Comparison of ENCODE assay signal across 8 cellular contexts in the genomic region with DNA sequence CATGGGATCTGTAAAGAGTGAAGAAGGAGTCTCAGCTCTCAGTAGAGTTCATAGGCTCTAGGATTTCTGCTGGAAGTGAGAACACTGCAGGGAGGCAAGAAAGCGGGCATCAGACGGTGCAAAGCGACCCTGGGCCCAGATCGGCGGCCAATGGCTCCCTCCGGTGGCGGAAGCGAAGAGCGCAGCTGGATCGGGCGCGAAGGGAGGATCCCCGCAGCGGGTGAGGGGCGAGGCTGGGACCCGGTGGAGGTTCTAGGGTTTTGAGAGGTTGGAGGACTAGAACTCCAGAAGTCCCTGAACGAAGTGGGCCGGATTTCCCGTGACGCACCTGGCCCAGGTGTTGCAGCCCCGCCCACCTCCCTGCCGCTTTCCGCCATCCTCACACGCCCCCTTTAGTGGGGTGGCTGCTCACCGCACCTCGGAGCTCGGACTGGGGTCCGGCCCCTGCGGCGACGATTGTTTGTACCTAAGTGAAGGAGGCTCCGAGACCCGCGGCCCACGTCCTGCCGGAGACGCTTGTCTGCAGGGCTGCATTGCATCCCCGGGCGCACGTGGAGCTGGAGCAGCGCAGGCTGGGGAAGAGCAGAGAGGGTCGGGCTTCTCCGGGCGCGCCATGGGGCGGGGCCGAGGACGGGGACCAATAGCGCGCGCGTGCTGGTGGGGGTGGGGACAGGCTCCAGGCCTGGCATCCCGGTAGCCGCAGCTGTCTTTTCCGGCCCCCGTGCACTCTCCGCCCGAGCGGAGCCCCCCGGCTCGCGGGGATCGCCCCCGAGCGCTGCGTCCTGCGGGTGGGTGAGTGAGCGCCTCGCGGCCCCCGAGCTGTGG. TPM values are rescaled to one million over a fixed set of nuclear protein-coding genes. Genes with fewer than 3 reads are reported as not detected.
DNase-seq lines count a peak whose midpoint lies in the region; ATAC-seq and TF ChIP-seq lines count a peak whose summit lies in the region.

A gene with protein sequence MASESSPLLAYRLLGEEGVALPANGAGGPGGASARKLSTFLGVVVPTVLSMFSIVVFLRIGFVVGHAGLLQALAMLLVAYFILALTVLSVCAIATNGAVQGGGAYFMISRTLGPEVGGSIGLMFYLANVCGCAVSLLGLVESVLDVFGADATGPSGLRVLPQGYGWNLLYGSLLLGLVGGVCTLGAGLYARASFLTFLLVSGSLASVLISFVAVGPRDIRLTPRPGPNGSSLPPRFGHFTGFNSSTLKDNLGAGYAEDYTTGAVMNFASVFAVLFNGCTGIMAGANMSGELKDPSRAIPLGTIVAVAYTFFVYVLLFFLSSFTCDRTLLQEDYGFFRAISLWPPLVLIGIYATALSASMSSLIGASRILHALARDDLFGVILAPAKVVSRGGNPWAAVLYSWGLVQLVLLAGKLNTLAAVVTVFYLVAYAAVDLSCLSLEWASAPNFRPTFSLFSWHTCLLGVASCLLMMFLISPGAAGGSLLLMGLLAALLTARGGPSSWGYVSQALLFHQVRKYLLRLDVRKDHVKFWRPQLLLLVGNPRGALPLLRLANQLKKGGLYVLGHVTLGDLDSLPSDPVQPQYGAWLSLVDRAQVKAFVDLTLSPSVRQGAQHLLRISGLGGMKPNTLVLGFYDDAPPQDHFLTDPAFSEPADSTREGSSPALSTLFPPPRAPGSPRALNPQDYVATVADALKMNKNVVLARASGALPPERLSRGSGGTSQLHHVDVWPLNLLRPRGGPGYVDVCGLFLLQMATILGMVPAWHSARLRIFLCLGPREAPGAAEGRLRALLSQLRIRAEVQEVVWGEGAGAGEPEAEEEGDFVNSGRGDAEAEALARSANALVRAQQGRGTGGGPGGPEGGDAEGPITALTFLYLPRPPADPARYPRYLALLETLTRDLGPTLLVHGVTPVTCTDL (plus strand): TSS at position 666 of the 825 bp plus-strand sequence. CDS start 1,485 bp downstream, outside the sequence.

- no peak for TF ChIP-seq POLR2A in lower leg skin (IDR thresholded peaks at IDR 0.05)

- no peaks in the 10 kb centered on the region for H3K9me3 Mint-ChIP-seq in activated CD4-positive, alpha-beta memory T cell treated with anti-CD3 and anti-CD28 coated beads for 36 hours

- peak within 1 kb of the TSS; percentile 88 for H3K4me3 ChIP-seq in BLaER1
- H3K4me3 ChIP-seq in lower leg skin (ENCODE audit: low read depth, poor library complexity, severe bottlenecking), result peak within 1 kb of the TSS; percentile 90

- H3K27me3 Mint-ChIP-seq in activated CD4-positive, alpha-beta memory T cell treated with anti-CD3 and anti-CD28 coated beads for 36 hours, result no peaks in the 10 kb centered on the region

- TF ChIP-seq CTCF in lower leg skin (IDR thresholded peaks at IDR 0.05), result peak in 1 of 3 donors; percentile 83

- ATAC-seq in GM19328 (IDR thresholded peaks at IDR 0.05; ENCODE audit: unreplicated experiment) (peak; percentile 85), HG03558 (IDR thresholded peaks at IDR 0.05; ENCODE audit: extremely low read depth, unreplicated experiment) (peak; percentile 78)

- CTCF ChIA-PET in activated CD4-positive, alpha-beta memory T cell treated with anti-CD3 and anti-CD28 coated beads for 36 hours (lab: Charles Lee), result interaction anchor here (0.7 to 6.4 kb wide), 34 partner anchors 10 to 383 kb away, joined by 3 to 177 read pairs (median 6); a partner anchor contains a TSS

- peak within 1 kb of the TSS; percentile 100 for H3K4me2 ChIP-seq in BLaER1

- peak within 1 kb of the TSS; percentile 84 for H3K9ac ChIP-seq in BLaER1

- DNase-seq in NCI-H774 (lab: John Stamatoyannopoulos, UW), result peak; percentile 83
- peak; percentile 92 for DNase-seq in activated CD4-positive, alpha-beta memory T cell treated with anti-CD3 and anti-CD28 coated beads for 36 hours
- peak; percentile 93 for DNase-seq in ecto neural progenitor cell (ENCODE audit: low spot score)
- peak; percentile 86 to 98 for DNase-seq in lower leg skin (ENCODE audit: low spot score in 2 of 2)
- DNase-seq in stimulated activated CD4-positive, alpha-beta T cell treated with anti-CD3 and anti-CD28 coated beads, Interleukin-4, amount 100 ng/mL, for 4 hours, result peak; percentile 82 to 87

- H3K4me1 ChIP-seq in BLaER1, result peaks cover 30% of the 10 kb centered on the region

- H4K20me1 ChIP-seq in BLaER1, result peaks cover 43% of the 10 kb centered on the region

- peaks cover 9% of the 10 kb centered on the region for H3K36me3 Mint-ChIP-seq in activated CD4-positive, alpha-beta memory T cell treated with anti-CD3 and anti-CD28 coated beads for 36 hours

- peak within 1 kb of the TSS; percentile 92 for H3K4me3 Mint-ChIP-seq in activated CD4-positive, alpha-beta memory T cell treated with anti-CD3 and anti-CD28 coated beads for 36 hours

- peak within 1 kb of the TSS; percentile 75 for H3K27ac ChIP-seq in BLaER1

- H3K36me3 ChIP-seq in BLaER1, result peaks cover 26% of the 10 kb centered on the region

- no peaks in the 10 kb centered on the region for H3K27me3 ChIP-seq in BLaER1

- POLR2A ChIA-PET in activated CD4-positive, alpha-beta memory T cell treated with anti-CD3 and anti-CD28 coated beads for 36 hours (lab: Charles Lee), result interaction anchor here (0.6 to 1.9 kb wide), 7 partner anchors 10 to 424 kb away, joined by 3 to 14 read pairs (median 3); a partner anchor contains a TSS

- no peaks in the 10 kb centered on the region for H3K9me3 ChIP-seq in BLaER1

- peaks cover 13% of the 10 kb centered on the region for H3K4me1 Mint-ChIP-seq in activated CD4-positive, alpha-beta memory T cell treated with anti-CD3 and anti-CD28 coated beads for 36 hours (ENCODE audit: low read depth)

- WGBS in lower leg skin, 2 donors, result 0 to 1% methylated on average over 59 to 65 of the region's 71 CpGs

- intact Hi-C loops in activated CD4-positive, alpha-beta memory T cell treated with anti-CD3 and anti-CD28 coated beads for 36 hours (cut with micrococcal nuclease), result loop anchor here (1.0 to 10.0 kb wide), 6 partner anchors 23 to 377 kb away; a partner anchor contains a TSS
- intact Hi-C loops in lower leg skin (cut with DNase I; ENCODE audit: low total_unique reads), result loop anchor here (5.0 to 10.0 kb wide), 4 partner anchors 50 to 387 kb away; a partner anchor contains a TSS

- peak within 1 kb of the TSS; percentile 81 for H3K27ac Mint-ChIP-seq in activated CD4-positive, alpha-beta memory T cell treated with anti-CD3 and anti-CD28 coated beads for 36 hours

RNA-seq across cellular contexts. Expression of the gene that starts here (rescaled TPM):
- 10 to 100 TPM; 17.8 to 18.5 TPM for total RNA-seq in activated CD4-positive, alpha-beta memory T cell treated with anti-CD3 and anti-CD28 coated beads for 36 hours
- 10 to 100 TPM; 14.0 to 32.9 (median 21.8) TPM for total RNA-seq in lower leg skin

Comparison
In these comparisons a context has a peak if more than half of its experiments do, and no peak if none do; other contexts are left out.
1. Peak in every context shown above with its lines: DNase-seq, ATAC-seq, H3K4me3 ChIP-seq and H3K27ac ChIP-seq.